In the genomic region with DNA sequence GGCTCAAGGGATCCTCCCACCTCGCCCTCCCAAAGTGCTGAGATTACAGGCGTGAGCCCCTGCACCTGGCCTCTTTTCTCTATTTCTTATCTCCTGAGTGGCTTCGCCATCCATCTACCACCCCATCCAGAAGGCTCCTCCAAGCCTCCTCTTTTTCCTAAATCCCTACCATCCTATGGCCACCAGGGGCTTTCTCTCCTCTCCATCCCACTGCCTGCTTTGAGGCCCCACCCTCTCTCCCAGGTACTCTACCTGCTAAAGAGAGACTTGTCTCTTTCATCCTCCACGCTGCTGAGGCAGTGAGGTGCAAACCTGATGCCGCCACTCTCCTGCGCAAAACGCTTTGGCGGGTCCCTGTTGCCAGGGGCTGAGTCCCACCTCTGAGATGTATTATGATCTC, we compare ENCODE assay signal across 16 cellular contexts. TPM values are rescaled to one million over a fixed set of nuclear protein-coding genes. Genes with fewer than 3 reads are reported as not detected.
DNase-seq lines count a peak whose midpoint lies in the region; ATAC-seq and TF ChIP-seq lines count a peak whose summit lies in the region.
"Had no signal": no experiment of that assay in that cellular context is flagged by ENCODE, and none has a peak within 500 bp of the region (broad histone marks: within the 10 kb centered on the region; RNA-seq: fewer than 3 reads in every experiment).

No MANE protein-coding gene starts in this region.

- H3K79me2 ChIP-seq in GM23338 (replicated peaks; ENCODE audit: insufficient read depth), result no peaks in the 10 kb centered on the region

- no peak overlapping the region for H3K4me2 ChIP-seq in GM23338

- peaks cover 2% of the 10 kb centered on the region for H3K27me3 Mint-ChIP-seq in GM23338 (ENCODE audit: insufficient read depth, low read depth, poor library complexity)

- H3K9me3 Mint-ChIP-seq in GM23338, result peaks cover 3% of the 10 kb centered on the region; the same call in 1 of the 3 replicates

- H3K36me3 ChIP-seq in A673 (ENCODE audit: insufficient read depth, low read length, poor library complexity, severe bottlenecking) (no peaks in the 10 kb centered on the region), GM23338 (ENCODE audit: insufficient read depth) (no peaks in the 10 kb centered on the region)

- BruUV-seq in A673 (replicated peaks; lab: Mats Ljungman, UMichigan), result no TSS peak

- no peaks in the 10 kb centered on the region for H3K4me1 ChIP-seq in A673 (ENCODE audit: insufficient read depth, low read length, poor library complexity, severe bottlenecking)
- no peaks in the 10 kb centered on the region for H3K4me1 ChIP-seq in GM23338 (ENCODE audit: insufficient read depth)

- no peaks in the 10 kb centered on the region for H3F3A ChIP-seq in GM23338 (replicated peaks; ENCODE audit: low read depth)

- no peak overlapping the region for H3K4me3 Mint-ChIP-seq in GM23338
- H3K4me3 Mint-ChIP-seq: CD4-positive, CD25-positive, alpha-beta regulatory T cell; T-cell had no signal

- POLR2A ChIA-PET in A673 (lab: Charles Lee; ENCODE audit: low non-redundant PET), result no interaction called here

- H3K4me1 Mint-ChIP-seq in GM23338, result peaks cover 3% of the 10 kb centered on the region; the same call in 2 of the 3 replicates

- H3K27ac Mint-ChIP-seq in GM23338, result no peak overlapping the region
- H3K27ac Mint-ChIP-seq: CD4-positive, CD25-positive, alpha-beta regulatory T cell; T-cell had no signal

- no peaks in the 10 kb centered on the region for H3K9me3 ChIP-seq in A673 (ENCODE audit: low read depth, low read length, poor library complexity, severe bottlenecking)

- no peak overlapping the region for H2AFZ ChIP-seq in GM23338

- H3K27me3 ChIP-seq in A673 (replicated peaks; ENCODE audit: insufficient read depth, low read depth, low read length, poor library complexity) (no peaks in the 10 kb centered on the region), GM23338 (ENCODE audit: insufficient read depth) (no peaks in the 10 kb centered on the region)

- CTCF ChIA-PET in A673 (lab: Charles Lee), result no interaction called here

- TF ChIP-seq CTCF in A673 (conservative IDR thresholded peaks at IDR 0.05; ENCODE audit: low read depth, low read length) (0 out of 2 replicates have a peak, but pooled peaks have one; percentile 9), GM23338 (conservative IDR thresholded peaks at IDR 0.05; ENCODE audit: low read depth in 2 of 2) (peak; percentile 45 to 47), VCaP (conservative IDR thresholded peaks at IDR 0.05) (peak; percentile 24; the same call in 1 of the 2 replicates)

- H3K4me3 ChIP-seq in A673 (ENCODE audit: low read depth, low read length, poor library complexity, severe bottlenecking) (no peak overlapping the region), GM23338 (no peak overlapping the region)

- intact Hi-C loops in A673 (cut with micrococcal nuclease; ENCODE audit: unreplicated experiment), result no loop called here
- intact Hi-C loops in Right ventricle myocardium superior (cut with DNase I), result no loop called here

- H4K20me1 ChIP-seq in GM23338 (replicated peaks; ENCODE audit: insufficient read depth), result no peaks in the 10 kb centered on the region

- no peaks in the 10 kb centered on the region for H3K36me3 Mint-ChIP-seq in GM23338 (ENCODE audit: low read depth)
- H3K36me3 Mint-ChIP-seq: CD4-positive, CD25-positive, alpha-beta regulatory T cell; T-cell had no signal

- H3K27ac ChIP-seq in A673 (ENCODE audit: low read depth, low read length, poor library complexity, severe bottlenecking) (no peak overlapping the region), GM23338 (ENCODE audit: low read depth) (no peak overlapping the region), VCaP (no peak overlapping the region)

- DNase-seq in A673 (ENCODE audit: low spot score) (no peak), GM23338 (ENCODE audit: low spot score) (peak; percentile 69), iPS-NIHi11 (ENCODE audit: low spot score) (peak; percentile 41), Right ventricle myocardium superior (no peak), NCI-H510A treated with DMSO at 0.1 percent for 48 hours (lab: John Stamatoyannopoulos, UW) (no peak)
- no peak for DNase-seq in activated CD4-positive, alpha-beta T cell treated with anti-CD3 and anti-CD28 coated beads for 1 hour
- DNase-seq: CD4-positive, CD25-positive, alpha-beta regulatory T cell; DMS79; MM.1S; NCI-H1105; NCI-H1694 treated with DMSO at 0.1 percent for 48 hours; NCI-H446 treated with DMSO at 0.1 percent for 48 hours; T-cell had no signal

- H3K9me2 ChIP-seq in GM23338 (ENCODE audit: insufficient read depth), result no peaks in the 10 kb centered on the region

- ATAC-seq in GM23338, result peak; percentile 96
- ATAC-seq in Right ventricle myocardium superior (ENCODE audit: poor library complexity), result no peak
- ATAC-seq: Panc1, T-cell had no signal

TF ChIP-seq in GM23338, 12 proteins besides CTCF, POLR2A, EP300 and RAD21 (continues in another document):
- no peak for TF ChIP-seq STAT1 (IDR thresholded peaks at IDR 0.05; ENCODE audit: unreplicated experiment)
- TF ChIP-seq ZNF331 (CRISPR knock-in tag; IDR thresholded peaks at IDR 0.05; ENCODE audit: low read depth), result no peak
- TF ChIP-seq POLR2AphosphoS5 (IDR thresholded peaks at IDR 0.05; ENCODE audit: low read depth), result no peak
- TF ChIP-seq, protein P1, sequence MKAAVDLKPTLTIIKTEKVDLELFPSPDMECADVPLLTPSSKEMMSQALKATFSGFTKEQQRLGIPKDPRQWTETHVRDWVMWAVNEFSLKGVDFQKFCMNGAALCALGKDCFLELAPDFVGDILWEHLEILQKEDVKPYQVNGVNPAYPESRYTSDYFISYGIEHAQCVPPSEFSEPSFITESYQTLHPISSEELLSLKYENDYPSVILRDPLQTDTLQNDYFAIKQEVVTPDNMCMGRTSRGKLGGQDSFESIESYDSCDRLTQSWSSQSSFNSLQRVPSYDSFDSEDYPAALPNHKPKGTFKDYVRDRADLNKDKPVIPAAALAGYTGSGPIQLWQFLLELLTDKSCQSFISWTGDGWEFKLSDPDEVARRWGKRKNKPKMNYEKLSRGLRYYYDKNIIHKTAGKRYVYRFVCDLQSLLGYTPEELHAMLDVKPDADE (IDR thresholded peaks at IDR 0.05), result no peak
- no peak for TF ChIP-seq ZNF114 (CRISPR knock-in tag; IDR thresholded peaks at IDR 0.05)
- TF ChIP-seq NANOG (IDR thresholded peaks at IDR 0.05; ENCODE audit: borderline replicate concordance), result no peak
- TF ChIP-seq JUNB (IDR thresholded peaks at IDR 0.05; ENCODE audit: unreplicated experiment), result no peak
- TF ChIP-seq EZH2phosphoT487 (IDR thresholded peaks at IDR 0.05; ENCODE audit: unreplicated experiment), result no peak
- TF ChIP-seq REST (IDR thresholded peaks at IDR 0.05; ENCODE audit: unreplicated experiment), result no peak

RNA-seq across cellular contexts. Expression of gene RS1, which starts 7.0 kb away (rescaled TPM):
- total RNA-seq in A673 (2021), result not detected in 2 replicates
- total RNA-seq in GM23338 (2014; rRNA removed; shearing (Covaris generic)), result not detected in 2 replicates
- polyA plus RNA-seq in GM23338 (2016; fragmentation: Nextera tagmentation; extraction: Ambion mirVana), result not detected in 2 replicates
- not detected for total RNA-seq in Right ventricle myocardium superior
- total RNA-seq: CD4-positive, CD25-positive, alpha-beta regulatory T cell; G401; T-cell had no signal
- polyA plus RNA-seq: CD4-positive, CD25-positive, alpha-beta regulatory T cell had no signal

RNA-seq across cellular contexts. Expression of gene PPEF1, which starts 42.5 kb away (rescaled TPM):
- total RNA-seq in A673 (2021) (1.2 and 2.1 TPM in 2 replicates), Right ventricle myocardium superior (0.30 TPM)
- 0.76 TPM in 1 of 2 replicates, not detected in the other for total RNA-seq in GM23338 (2014; rRNA removed; shearing (Covaris generic))
- polyA plus RNA-seq in GM23338 (2016; fragmentation: Nextera tagmentation; extraction: Ambion mirVana), result not detected in 2 replicates
- total RNA-seq: G401 had no signal
- polyA plus RNA-seq: CD4-positive, CD25-positive, alpha-beta regulatory T cell had no signal

Comparison
In these comparisons a context has a peak if more than half of its experiments do, and no peak if none do; other contexts are left out.
1. DNase-seq: peak in GM23338 (single experiment) and iPS-NIHi11 (single experiment); none in A673 (single experiment), Right ventricle myocardium superior (single experiment), activated CD4-positive, alpha-beta T cell treated with anti-CD3 and anti-CD28 coated beads for 1 hour (single experiment) and NCI-H510A treated with DMSO at 0.1 percent for 48 hours (single experiment).
2. Peak in every context shown above with its lines, with median percentiles within 50 percentile points of each other: CTCF ChIP-seq.